Comparison of ENCODE assay signal across 12 cellular contexts in genomic region chr12:9346866-9347327, GRCh38.
A peak's percentile ranks its signal among the peaks of the same experiment; 100 is the strongest.
DNase-seq lines count a peak whose midpoint lies in the region; ATAC-seq and TF ChIP-seq lines count a peak whose summit lies in the region.
"Had no signal": no experiment of that assay in that cellular context is flagged by ENCODE, and none has a peak within 500 bp of the region (broad histone marks: within the 10 kb centered on the region; RNA-seq: fewer than 3 reads in every experiment).

No MANE protein-coding gene starts in this region.

- H2BK5ac ChIP-seq in H9 (ENCODE audit: insufficient read length, low read length), result no peak overlapping the region

- H3K36me3 Mint-ChIP-seq in activated naive CD8-positive, alpha-beta T cell treated with anti-CD3 and anti-CD28 coated beads for 36 hours, result peaks cover 11% of the 10 kb centered on the region
- H3K36me3 Mint-ChIP-seq in activated naive CD8-positive, alpha-beta T cell treated with anti-CD3 and anti-CD28 coated beads, Interleukin-2, amount 50 U/mL, for 24 hours (ENCODE audit: low read depth), result no peaks in the 10 kb centered on the region
- H3K36me3 Mint-ChIP-seq in H9 (ENCODE audit: insufficient read depth in 1 of 3, low read depth in 3 of 3), result peaks cover 13 to 22% (median 20%) of the 10 kb centered on the region in 3 experiments; a peak in 6 of 7 replicates

- H3K27me3 Mint-ChIP-seq in activated naive CD8-positive, alpha-beta T cell treated with anti-CD3 and anti-CD28 coated beads for 36 hours, result no peaks in the 10 kb centered on the region
- no peaks in the 10 kb centered on the region for H3K27me3 Mint-ChIP-seq in activated naive CD8-positive, alpha-beta T cell treated with anti-CD3 and anti-CD28 coated beads, Interleukin-2, amount 50 U/mL, for 24 hours
- H3K27me3 Mint-ChIP-seq in H9 (ENCODE audit: low read depth), result peaks cover 3% of the 10 kb centered on the region; the same call in 1 of the 2 replicates

- peak overlapping the region; percentile 16 for H3K27ac Mint-ChIP-seq in activated naive CD8-positive, alpha-beta T cell treated with anti-CD3 and anti-CD28 coated beads for 36 hours
- H3K27ac Mint-ChIP-seq in activated naive CD8-positive, alpha-beta T cell treated with anti-CD3 and anti-CD28 coated beads, Interleukin-2, amount 50 U/mL, for 24 hours, result no peak overlapping the region
- H3K27ac Mint-ChIP-seq in H9, result no peak overlapping the region

- H3T11ph ChIP-seq in H9 (ENCODE audit: low read length), result no peak overlapping the region

- H3K9ac ChIP-seq in H9 (ENCODE audit: extremely low read depth, insufficient read length, low read length), result no peak overlapping the region
- H3K9ac ChIP-seq in mammary epithelial cell (ENCODE audit: insufficient read depth, low read length), result peak overlapping the region; percentile 25

- H3K27ac ChIP-seq in H9 (ENCODE audit: insufficient read length, low read depth, low read length), result no peak overlapping the region
- H3K27ac ChIP-seq in mammary epithelial cell (ENCODE audit: insufficient read depth, low read depth, low read length), result peak overlapping the region; percentile 77

- H2BK12ac ChIP-seq in H9 (ENCODE audit: insufficient read length, low read depth, low read length), result no peak overlapping the region

- H4K20me1 ChIP-seq in H9 (ENCODE audit: control insufficient read depth, insufficient read depth, insufficient read length), result no peaks in the 10 kb centered on the region
- no peaks in the 10 kb centered on the region for H4K20me1 ChIP-seq in mammary epithelial cell (ENCODE audit: insufficient read depth, low read length)

- no peak overlapping the region for H3K18ac ChIP-seq in H9 (ENCODE audit: insufficient read length, low read depth, low read length)

- no peak overlapping the region for H4K5ac ChIP-seq in H9 (ENCODE audit: insufficient read length, low read depth, low read length)

- CTCF ChIA-PET in mammary epithelial cell (lab: Charles Lee; ENCODE audit: low non-redundant PET), result interaction anchor here (0.7 kb wide), 1 partner anchor 397 kb away, joined by 3 read pairs; the partner anchor contains the start of gene M6PR

- no peak overlapping the region for H3K23ac ChIP-seq in H9 (ENCODE audit: insufficient read length, low read depth, low read length)

- H3K79me1 ChIP-seq in H9 (ENCODE audit: insufficient read depth, low read depth, low read length, poor library complexity, severe bottlenecking), result no peaks in the 10 kb centered on the region

- H3K9me3 Mint-ChIP-seq in activated naive CD8-positive, alpha-beta T cell treated with anti-CD3 and anti-CD28 coated beads for 36 hours, result no peaks in the 10 kb centered on the region
- H3K9me3 Mint-ChIP-seq in activated naive CD8-positive, alpha-beta T cell treated with anti-CD3 and anti-CD28 coated beads, Interleukin-2, amount 50 U/mL, for 24 hours, result no peaks in the 10 kb centered on the region
- peaks cover 2 to 3% of the 10 kb centered on the region in 2 experiments; a peak in 1 of 5 replicates for H3K9me3 Mint-ChIP-seq in H9

- in situ Hi-C loops in mammary epithelial cell (cut with MboI; ENCODE audit: low sequenced_read_pairs in 2 of 2), result loop anchor here in 1 of 2 donors (25.0 kb wide), 1 partner anchor 365 kb away; no protein-coding TSS in a partner anchor

- no peak overlapping the region for H2BK120ac ChIP-seq in H9 (ENCODE audit: low read depth, low read length, poor library complexity, severe bottlenecking)

- no peaks in the 10 kb centered on the region for H3K23me2 ChIP-seq in H9 (ENCODE audit: insufficient read length, low read depth, low read length, poor library complexity, severe bottlenecking)

- TF ChIP-seq CTCF in H9 (conservative IDR thresholded peaks at IDR 0.05) (no peak), mammary epithelial cell (conservative IDR thresholded peaks at IDR 0.05 in 1 of 2, IDR thresholded peaks at IDR 0.05 in 1 of 2; ENCODE audit: extremely low read depth in 1 of 2, insufficient read depth in 1 of 2, low read depth in 1 of 2, low read length in 2 of 2) (no peak)

- no CpG with 5 or more reads among the region's 5 CpGs for WGBS in H9 (ENCODE audit: extremely low coverage, insufficient read length, low lambda C conversion rate)
- 89% methylated on average over 5 of the region's 5 CpGs for WGBS in mammary epithelial cell (ENCODE audit: low coverage, missing lambda C conversion rate)

- DNase-seq in activated naive CD8-positive, alpha-beta T cell treated with anti-CD3 and anti-CD28 coated beads for 36 hours, result no peak
- DNase-seq in activated naive CD8-positive, alpha-beta T cell treated with anti-CD3 and anti-CD28 coated beads, Interleukin-2, amount 50 U/mL, for 24 hours, result no peak
- peak; percentile 2 for DNase-seq in H9
- DNase-seq in mammary epithelial cell, result no peak
- no peak for DNase-seq in left lobe of liver (ENCODE audit: low spot score)
- DNase-seq: C1 segment of cervical spinal cord, DMS 273 treated with DMSO at 0.1 percent for 48 hours, NCI-H1092, PC-3 had no signal

- dilution Hi-C loops in mammary epithelial cell (cut with HindIII; ENCODE audit: low sequenced_read_pairs), result no loop called here

- H2BK15ac ChIP-seq in H9 (ENCODE audit: low read depth, low read length), result no peak overlapping the region

- no peak overlapping the region for H3K14ac ChIP-seq in H9 (ENCODE audit: insufficient read depth, low read length)

- H3K27me3 ChIP-seq in H9 (ENCODE audit: insufficient read depth, low read length) (no peaks in the 10 kb centered on the region), mammary epithelial cell (ENCODE audit: insufficient read depth, low read length) (no peaks in the 10 kb centered on the region)

- no peak overlapping the region for H2BK20ac ChIP-seq in H9 (ENCODE audit: low read depth, low read length, poor library complexity, severe bottlenecking)

- H3K4me2 ChIP-seq in H9 (ENCODE audit: insufficient read depth, insufficient read length, low read length) (no peak overlapping the region), mammary epithelial cell (ENCODE audit: insufficient read depth, low read depth, low read length) (peak overlapping the region; percentile 44)

- H3K4me1 Mint-ChIP-seq in activated naive CD8-positive, alpha-beta T cell treated with anti-CD3 and anti-CD28 coated beads for 36 hours, result peaks cover 33% of the 10 kb centered on the region
- H3K4me1 Mint-ChIP-seq in activated naive CD8-positive, alpha-beta T cell treated with anti-CD3 and anti-CD28 coated beads, Interleukin-2, amount 50 U/mL, for 24 hours, result peaks cover 27% of the 10 kb centered on the region
- peaks cover 0 to 7% of the 10 kb centered on the region in 2 experiments; a peak in 2 of 4 replicates for H3K4me1 Mint-ChIP-seq in H9

- no peak overlapping the region for H2AK5ac ChIP-seq in H9 (ENCODE audit: insufficient read length, low read length)

- no peak overlapping the region for H3K56ac ChIP-seq in H9 (ENCODE audit: insufficient read length, low read depth, low read length)

- H4K8ac ChIP-seq in H9 (replicated peaks; ENCODE audit: insufficient read length, low read depth, low read length), result no peak overlapping the region

- H3K79me2 ChIP-seq in H9 (ENCODE audit: insufficient read depth, low read length) (no peaks in the 10 kb centered on the region), mammary epithelial cell (ENCODE audit: insufficient read depth, low read length) (no peaks in the 10 kb centered on the region)

- no peak overlapping the region for H3K4ac ChIP-seq in H9 (ENCODE audit: low read depth, low read length)

- H3K4me1 ChIP-seq in H9 (ENCODE audit: insufficient read depth, low read length) (no peaks in the 10 kb centered on the region), mammary epithelial cell (ENCODE audit: insufficient read depth, low read length) (peaks cover 41% of the 10 kb centered on the region)

- no peaks in the 10 kb centered on the region for H3K36me3 ChIP-seq in mammary epithelial cell (ENCODE audit: insufficient read depth, low read length)

- no peak overlapping the region for H2AFZ ChIP-seq in H9 (ENCODE audit: low read length)
- peak overlapping the region; percentile 81 for H2AFZ ChIP-seq in mammary epithelial cell (ENCODE audit: low read depth, low read length)

- no peak overlapping the region for H3K4me3 Mint-ChIP-seq in activated naive CD8-positive, alpha-beta T cell treated with anti-CD3 and anti-CD28 coated beads for 36 hours
- no peak overlapping the region for H3K4me3 Mint-ChIP-seq in activated naive CD8-positive, alpha-beta T cell treated with anti-CD3 and anti-CD28 coated beads, Interleukin-2, amount 50 U/mL, for 24 hours
- no peak overlapping the region for H3K4me3 Mint-ChIP-seq in H9

- intact Hi-C loops in mammary epithelial cell (cut with micrococcal nuclease), result loop anchor here (2.0 kb wide), 1 partner anchor 18 kb away; no protein-coding TSS in a partner anchor

- BruUV-seq in mammary epithelial cell (replicated peaks; lab: Mats Ljungman, UMichigan), result TSS peak; percentile 90

- no peak overlapping the region for H4K91ac ChIP-seq in H9 (ENCODE audit: insufficient read length, low read depth, low read length)

- H3K9me3 ChIP-seq in H9 (ENCODE audit: control insufficient read depth, low read depth, low read length), result no peaks in the 10 kb centered on the region
- peaks cover 1% of the 10 kb centered on the region for H3K9me3 ChIP-seq in mammary epithelial cell (replicated peaks; ENCODE audit: insufficient read depth, low read length)

- no peak for ATAC-seq in activated naive CD8-positive, alpha-beta T cell treated with anti-CD3 and anti-CD28 coated beads, Interleukin-2, amount 50 U/mL, for 24 hours
- peak; percentile 52 for ATAC-seq in left lobe of liver
- no peak for ATAC-seq in HG03045 (IDR thresholded peaks at IDR 0.05; ENCODE audit: unreplicated experiment)
- ATAC-seq in GM18861 (IDR thresholded peaks at IDR 0.05; ENCODE audit: unreplicated experiment), result no peak
- no peak for ATAC-seq in GM21825 (IDR thresholded peaks at IDR 0.05; ENCODE audit: unreplicated experiment)
- ATAC-seq: PC-3 had no signal

- H3K4me3 ChIP-seq in mammary epithelial cell (replicated peaks in 1 of 3; ENCODE audit: insufficient read depth in 1 of 3, low read depth in 2 of 3, low read length in 3 of 3), result no peak overlapping the region
